In genomic region chr18:47930086-47930843, GRCh38 we compare ENCODE assay signal across 8 cellular contexts. TPM values are rescaled to one million over a fixed set of nuclear protein-coding genes. Genes with fewer than 3 reads are reported as not detected.
DNase-seq lines count a peak whose midpoint lies in the region; ATAC-seq lines count a peak whose summit lies in the region.

TSS of gene SMAD2 (minus strand) at chr18:47930659. CDS start at chr18:47896756, 33,903 bp downstream.

- peak; percentile 40 for ATAC-seq in HG03045 (IDR thresholded peaks at IDR 0.05; ENCODE audit: unreplicated experiment)

- peak; percentile 82 for DNase-seq in NK-92 treated with Interleukin-12 subunit alpha and Interleukin-12 subunit beta, amount 100 ng/mL, for 24 hours (lab: John Stamatoyannopoulos, UW)
- DNase-seq in NK-92 (lab: John Stamatoyannopoulos, UW; ENCODE audit: unreplicated experiment) (no peak), NCI-H2227 (lab: John Stamatoyannopoulos, UW; ENCODE audit: unreplicated experiment) (peak; percentile 94), cerebellum (ENCODE audit: low spot score) (peak; percentile 84), kidney tubule cell (ENCODE audit: low spot score) (peak; percentile 90)
- DNase-seq in activated CD4-positive, CD25-positive, alpha-beta regulatory T cell treated with anti-CD3 and anti-CD28 coated beads, Interleukin-2, amount 50 U/mL, for 72 hours: peak; percentile 88
- DNase-seq in stimulated activated CD4-positive, alpha-beta T cell treated with anti-CD3 and anti-CD28 coated beads, Interleukin-1b, Interleukin-23, amount 100 ng/mL, for 1 hour (ENCODE audit: low read depth in 2 of 2): peak; percentile 51 to 55

RNA-seq across cellular contexts. Expression of gene SMAD2, which starts in this region (rescaled TPM):
- 65.2 TPM for total RNA-seq in cerebellum
